Comparison of ENCODE assay signal across 11 cellular contexts in genomic region chr12:45401008-45401407, GRCh38.
"Had no signal": no experiment of that assay in that cellular context is flagged by ENCODE, and none has a peak within 500 bp of the region (broad histone marks: within the 10 kb centered on the region; RNA-seq: fewer than 3 reads in every experiment).

No MANE protein-coding gene starts in this region.

- H3K9me3 ChIP-seq: ascending aorta, breast epithelium, gastrocnemius medialis had no signal

- H3K4me3 Mint-ChIP-seq: activated naive CD4-positive, alpha-beta T cell treated with anti-CD3 and anti-CD28 coated beads for 36 hours; activated naive CD8-positive, alpha-beta T cell treated with anti-CD3 and anti-CD28 coated beads, Interleukin-2, amount 50 U/mL, for 24 hours; activated T-helper 17 cell treated with anti-CD3 and anti-CD28 coated beads, Interleukin-2, amount 50 U/mL, for 72 hours; neural progenitor cell; stimulated activated naive CD8-positive, alpha-beta T cell treated with anti-CD3 and anti-CD28 coated beads, Interleukin-15, amount 100 ng/mL, for 72 hours had no signal

- H3K4me1 ChIP-seq: breast epithelium, gastrocnemius medialis, neural progenitor cell had no signal

- ATAC-seq: activated naive CD8-positive, alpha-beta T cell treated with anti-CD3 and anti-CD28 coated beads, Interleukin-2, amount 50 U/mL, for 24 hours; activated T-helper 17 cell treated with anti-CD3 and anti-CD28 coated beads, Interleukin-2, amount 50 U/mL, for 72 hours; gastrocnemius medialis; left colon; stimulated activated naive CD8-positive, alpha-beta T cell treated with anti-CD3 and anti-CD28 coated beads, Interleukin-15, amount 100 ng/mL, for 72 hours had no signal

- H3K4me3 ChIP-seq: ascending aorta, breast epithelium, gastrocnemius medialis, neural progenitor cell had no signal

- DNase-seq: activated CD4-positive, alpha-beta T cell treated with anti-CD3 and anti-CD28 coated beads, Interleukin-2, amount 50 U/mL, for 1 hour; activated naive CD4-positive, alpha-beta T cell treated with anti-CD3 and anti-CD28 coated beads for 36 hours; activated naive CD8-positive, alpha-beta T cell treated with anti-CD3 and anti-CD28 coated beads, Interleukin-2, amount 50 U/mL, for 24 hours; gastrocnemius medialis; left colon; stimulated activated CD4-positive, alpha-beta T cell treated with anti-CD3 and anti-CD28 coated beads, Interleukin-1b, Interleukin-23, amount 100 ng/mL, for 48 hours; stimulated activated naive CD8-positive, alpha-beta T cell treated with anti-CD3 and anti-CD28 coated beads, Interleukin-15, amount 100 ng/mL, for 72 hours had no signal

- H3K4me1 Mint-ChIP-seq: activated naive CD8-positive, alpha-beta T cell treated with anti-CD3 and anti-CD28 coated beads, Interleukin-2, amount 50 U/mL, for 24 hours; activated T-helper 17 cell treated with anti-CD3 and anti-CD28 coated beads, Interleukin-2, amount 50 U/mL, for 72 hours; neural progenitor cell; stimulated activated naive CD8-positive, alpha-beta T cell treated with anti-CD3 and anti-CD28 coated beads, Interleukin-15, amount 100 ng/mL, for 72 hours had no signal

- H3K27ac Mint-ChIP-seq: activated naive CD4-positive, alpha-beta T cell treated with anti-CD3 and anti-CD28 coated beads for 36 hours; activated naive CD8-positive, alpha-beta T cell treated with anti-CD3 and anti-CD28 coated beads, Interleukin-2, amount 50 U/mL, for 24 hours; activated T-helper 17 cell treated with anti-CD3 and anti-CD28 coated beads, Interleukin-2, amount 50 U/mL, for 72 hours; neural progenitor cell; stimulated activated naive CD8-positive, alpha-beta T cell treated with anti-CD3 and anti-CD28 coated beads, Interleukin-15, amount 100 ng/mL, for 72 hours had no signal

- H3K27me3 ChIP-seq: ascending aorta, breast epithelium, gastrocnemius medialis, neural progenitor cell had no signal

- H3K4me2 ChIP-seq: neural progenitor cell had no signal

- H3K27ac ChIP-seq: breast epithelium, neural progenitor cell had no signal

- H3K9ac ChIP-seq: neural progenitor cell had no signal

- H3K9me3 Mint-ChIP-seq: activated T-helper 17 cell treated with anti-CD3 and anti-CD28 coated beads, Interleukin-2, amount 50 U/mL, for 72 hours had no signal

- H3K27me3 Mint-ChIP-seq: activated naive CD8-positive, alpha-beta T cell treated with anti-CD3 and anti-CD28 coated beads, Interleukin-2, amount 50 U/mL, for 24 hours; activated T-helper 17 cell treated with anti-CD3 and anti-CD28 coated beads, Interleukin-2, amount 50 U/mL, for 72 hours; stimulated activated naive CD8-positive, alpha-beta T cell treated with anti-CD3 and anti-CD28 coated beads, Interleukin-15, amount 100 ng/mL, for 72 hours had no signal

- H3K36me3 ChIP-seq: breast epithelium had no signal
